ENCODE assay signal across 9 cellular contexts in genomic region chr10:95260397-95260881, GRCh38. TPM values are rescaled to one million over a fixed set of nuclear protein-coding genes. Genes with fewer than 3 reads are reported as not detected.
A peak's percentile ranks its signal among the peaks of the same experiment; 100 is the strongest.
DNase-seq lines count a peak whose midpoint lies in the region; ATAC-seq, FAIRE-seq and TF ChIP-seq lines count a peak whose summit lies in the region.
"Had no signal": no experiment of that assay in that cellular context is flagged by ENCODE, and none has a peak within 500 bp of the region (broad histone marks: within the 10 kb centered on the region; RNA-seq: fewer than 3 reads in every experiment).

No MANE protein-coding gene starts in this region.

- peak; percentile 87 for ATAC-seq in GM21619 (IDR thresholded peaks at IDR 0.05; ENCODE audit: unreplicated experiment)
- peak; percentile 36 for ATAC-seq in stimulated activated effector memory CD8-positive, alpha-beta T cell treated with anti-CD3 and anti-CD28 coated beads, Interleukin-12 subunit alpha, Interleukin-12 subunit beta, amount 100 ng/mL, for 72 hours

- H3K36me3 ChIP-seq in cardiac muscle cell, result peaks cover 16% of the 10 kb centered on the region

- peaks cover 19% of the 10 kb centered on the region for H3K4me1 ChIP-seq in cardiac muscle cell (ENCODE audit: low read depth)

- no peaks in the 10 kb centered on the region for H3K9me3 Mint-ChIP-seq in stimulated activated effector memory CD8-positive, alpha-beta T cell treated with anti-CD3 and anti-CD28 coated beads, Interleukin-12 subunit alpha, Interleukin-12 subunit beta, amount 100 ng/mL, for 72 hours
- H3K9me3 Mint-ChIP-seq: activated naive CD4-positive, alpha-beta T cell treated with anti-CD3 and anti-CD28 coated beads, Interleukin-2, amount 50 U/mL, for 24 hours had no signal

- H3K9me3 ChIP-seq in cardiac muscle cell (ENCODE audit: low read depth), result no peaks in the 10 kb centered on the region

- H3K27me3 ChIP-seq in cardiac muscle cell, result no peaks in the 10 kb centered on the region

- H3K4me3 ChIP-seq in cardiac muscle cell, result no peak overlapping the region

- no peak overlapping the region for H3K27ac Mint-ChIP-seq in stimulated activated effector memory CD8-positive, alpha-beta T cell treated with anti-CD3 and anti-CD28 coated beads, Interleukin-12 subunit alpha, Interleukin-12 subunit beta, amount 100 ng/mL, for 72 hours
- H3K27ac Mint-ChIP-seq: activated naive CD4-positive, alpha-beta T cell treated with anti-CD3 and anti-CD28 coated beads, Interleukin-2, amount 50 U/mL, for 24 hours had no signal

- DNase-seq in RCC 7860 (ENCODE audit: low spot score) (peak; percentile 98), cardiac muscle cell (ENCODE audit: low read depth in 1 of 2, low spot score in 1 of 2) (peak; percentile 35 to 91), NCI-H146 treated with DMSO at 0.1 percent for 48 hours (lab: John Stamatoyannopoulos, UW; ENCODE audit: unreplicated experiment) (no peak)
- no peak for DNase-seq in stimulated activated effector memory CD8-positive, alpha-beta T cell treated with anti-CD3 and anti-CD28 coated beads, Interleukin-12 subunit alpha, Interleukin-12 subunit beta, amount 100 ng/mL, for 72 hours (ENCODE audit: low spot score in 2 of 2)
- no peak for DNase-seq in activated CD4-positive, alpha-beta T cell treated with anti-CD3 and anti-CD28 coated beads, Interleukin-2, amount 50 U/mL, for 1 hour
- no peak for DNase-seq in stimulated activated naive CD4-positive, alpha-beta T cell (lab: John Stamatoyannopoulos, UW)
- DNase-seq in stimulated activated CD4-positive, alpha-beta T cell treated with anti-CD3 and anti-CD28 coated beads, Interleukin-4, amount 100 ng/mL, for 4 hours, result no peak

- TF ChIP-seq CTCF in cardiac muscle cell (IDR thresholded peaks at IDR 0.05; ENCODE audit: low read depth, low read length), result no peak

- peak; percentile 95 for FAIRE-seq in RCC 7860 (lab: Jason Lieb, UNC)

- no peak overlapping the region for H3K4me3 Mint-ChIP-seq in stimulated activated effector memory CD8-positive, alpha-beta T cell treated with anti-CD3 and anti-CD28 coated beads, Interleukin-12 subunit alpha, Interleukin-12 subunit beta, amount 100 ng/mL, for 72 hours
- H3K4me3 Mint-ChIP-seq: activated naive CD4-positive, alpha-beta T cell treated with anti-CD3 and anti-CD28 coated beads, Interleukin-2, amount 50 U/mL, for 24 hours had no signal

- peak overlapping the region; percentile 84 for H3K27ac ChIP-seq in cardiac muscle cell

- peaks cover 6% of the 10 kb centered on the region for H3K36me3 Mint-ChIP-seq in stimulated activated effector memory CD8-positive, alpha-beta T cell treated with anti-CD3 and anti-CD28 coated beads, Interleukin-12 subunit alpha, Interleukin-12 subunit beta, amount 100 ng/mL, for 72 hours
- H3K36me3 Mint-ChIP-seq: activated naive CD4-positive, alpha-beta T cell treated with anti-CD3 and anti-CD28 coated beads, Interleukin-2, amount 50 U/mL, for 24 hours had no signal

- no peaks in the 10 kb centered on the region for H3K4me1 Mint-ChIP-seq in stimulated activated effector memory CD8-positive, alpha-beta T cell treated with anti-CD3 and anti-CD28 coated beads, Interleukin-12 subunit alpha, Interleukin-12 subunit beta, amount 100 ng/mL, for 72 hours
- H3K4me1 Mint-ChIP-seq: activated naive CD4-positive, alpha-beta T cell treated with anti-CD3 and anti-CD28 coated beads, Interleukin-2, amount 50 U/mL, for 24 hours had no signal

RNA-seq across cellular contexts. Expression of gene PDLIM1, which starts 30.4 kb away (rescaled TPM):
- 75.7 and 96.3 TPM in 2 replicates for total RNA-seq in cardiac muscle cell
- polyA plus RNA-seq in cardiac muscle cell, result 286 and 335 TPM in 2 replicates

Comparison
In these comparisons a context has a peak if more than half of its experiments do, and no peak if none do; other contexts are left out.
1. DNase-seq: peak in RCC 7860 (single experiment) and cardiac muscle cell (2 of 2); none in stimulated activated effector memory CD8-positive, alpha-beta T cell treated with anti-CD3 and anti-CD28 coated beads, Interleukin-12 subunit alpha, Interleukin-12 subunit beta, amount 100 ng/mL, for 72 hours (0 of 2), activated CD4-positive, alpha-beta T cell treated with anti-CD3 and anti-CD28 coated beads, Interleukin-2, amount 50 U/mL, for 1 hour (single experiment), stimulated activated naive CD4-positive, alpha-beta T cell (0 of 6), NCI-H146 treated with DMSO at 0.1 percent for 48 hours (single experiment) and stimulated activated CD4-positive, alpha-beta T cell treated with anti-CD3 and anti-CD28 coated beads, Interleukin-4, amount 100 ng/mL, for 4 hours (0 of 2).